ENCODE assay signal across 9 cellular contexts in the genomic region with DNA sequence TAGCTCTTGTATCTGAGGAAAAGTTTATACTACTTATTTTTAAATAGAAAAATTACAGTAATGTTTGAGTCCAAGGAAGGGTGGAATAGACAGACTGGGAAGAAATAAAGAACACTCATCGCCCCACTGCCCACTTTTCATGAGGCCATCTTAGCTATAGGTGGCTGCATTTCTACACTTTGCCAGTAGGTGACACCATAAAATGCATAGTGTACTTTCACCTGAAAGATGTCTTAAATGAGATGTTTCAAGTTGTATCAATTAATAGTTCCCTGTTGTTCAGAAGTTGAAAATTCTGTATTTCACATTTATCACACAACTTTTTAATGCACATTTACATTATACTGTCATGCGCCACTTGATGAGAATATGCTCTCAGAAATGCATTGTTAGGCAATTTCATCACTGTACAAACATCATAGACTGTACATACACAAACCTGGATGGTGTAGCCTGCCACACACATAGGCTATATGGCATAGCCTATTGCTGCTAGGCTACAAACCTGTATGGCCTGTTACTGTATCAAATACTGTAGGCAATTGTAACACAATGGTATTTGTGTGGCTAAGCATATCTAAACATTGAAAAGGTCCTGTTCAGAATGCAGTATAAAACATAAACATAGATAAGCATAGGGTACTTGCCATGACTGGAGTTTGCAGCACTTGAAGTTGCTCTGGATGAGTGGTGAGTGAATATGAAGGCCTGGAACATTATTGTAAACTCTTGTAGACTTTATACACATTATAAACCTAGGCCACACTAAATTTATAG. TPM values are rescaled to one million over a fixed set of nuclear protein-coding genes. Genes with fewer than 3 reads are reported as not detected.
DNase-seq lines count a peak whose midpoint lies in the region; ATAC-seq and TF ChIP-seq lines count a peak whose summit lies in the region.
"Had no signal": no experiment of that assay in that cellular context is flagged by ENCODE, and none has a peak within 500 bp of the region (broad histone marks: within the 10 kb centered on the region; RNA-seq: fewer than 3 reads in every experiment).

No MANE protein-coding gene starts in this region.

- no peaks in the 10 kb centered on the region for H3K36me3 ChIP-seq in left ventricle myocardium inferior

- no peaks in the 10 kb centered on the region for H3K36me3 Mint-ChIP-seq in stimulated activated effector memory CD8-positive, alpha-beta T cell treated with anti-CD3 and anti-CD28 coated beads, Interleukin-12 subunit alpha, Interleukin-12 subunit beta, amount 100 ng/mL, for 72 hours

- no peak overlapping the region for H3K4me3 Mint-ChIP-seq in stimulated activated effector memory CD8-positive, alpha-beta T cell treated with anti-CD3 and anti-CD28 coated beads, Interleukin-12 subunit alpha, Interleukin-12 subunit beta, amount 100 ng/mL, for 72 hours

- no peaks in the 10 kb centered on the region for H3K9me3 ChIP-seq in left ventricle myocardium inferior (replicated peaks)

- intact Hi-C loops in left ventricle myocardium inferior (cut with micrococcal nuclease) = loop anchor here (10.0 kb wide), 1 partner anchor 315 kb away; a partner anchor contains a TSS

- peaks cover 7% of the 10 kb centered on the region for H3K4me1 ChIP-seq in left ventricle myocardium inferior

- peak; percentile 49 for DNase-seq in DMS 273 (lab: John Stamatoyannopoulos, UW; ENCODE audit: unreplicated experiment)
- DNase-seq in DMS 273 treated with DMSO at 0.1 percent for 48 hours (lab: John Stamatoyannopoulos, UW) = no peak
- DNase-seq in SW480 (ENCODE audit: low spot score) = peak; percentile 9
- no peak for DNase-seq in left ventricle myocardium inferior
- DNase-seq in stimulated activated effector memory CD8-positive, alpha-beta T cell treated with anti-CD3 and anti-CD28 coated beads, Interleukin-12 subunit alpha, Interleukin-12 subunit beta, amount 100 ng/mL, for 72 hours (ENCODE audit: low spot score in 2 of 2) = no peak
- DNase-seq in NCI-H1436 (lab: John Stamatoyannopoulos, UW) = no peak
- no peak for DNase-seq in SKM-1 treated with dmso at 0.1 percent for 144 hours (lab: John Stamatoyannopoulos, UW; ENCODE audit: unreplicated experiment)

- H3K27ac Mint-ChIP-seq in stimulated activated effector memory CD8-positive, alpha-beta T cell treated with anti-CD3 and anti-CD28 coated beads, Interleukin-12 subunit alpha, Interleukin-12 subunit beta, amount 100 ng/mL, for 72 hours = no peak overlapping the region

- no peaks in the 10 kb centered on the region for H3K9me3 Mint-ChIP-seq in stimulated activated effector memory CD8-positive, alpha-beta T cell treated with anti-CD3 and anti-CD28 coated beads, Interleukin-12 subunit alpha, Interleukin-12 subunit beta, amount 100 ng/mL, for 72 hours

- H3K4me3 ChIP-seq in left ventricle myocardium inferior = no peak overlapping the region
- H3K4me3 ChIP-seq: skin epidermis had no signal

- ATAC-seq in HG03135 (IDR thresholded peaks at IDR 0.05; ENCODE audit: unreplicated experiment) = peak; percentile 67
- ATAC-seq in stimulated activated effector memory CD8-positive, alpha-beta T cell treated with anti-CD3 and anti-CD28 coated beads, Interleukin-12 subunit alpha, Interleukin-12 subunit beta, amount 100 ng/mL, for 72 hours = peak; percentile 51

- peak; percentile 84 for TF ChIP-seq CTCF in left ventricle myocardium inferior (IDR thresholded peaks at IDR 0.05; ENCODE audit: borderline replicate concordance)

- H3K27me3 ChIP-seq in left ventricle myocardium inferior (ENCODE audit: low read depth) = no peaks in the 10 kb centered on the region

- H3K27ac ChIP-seq in left ventricle myocardium inferior (replicated peaks) = no peak overlapping the region
- H3K27ac ChIP-seq: skin epidermis had no signal

- H3K4me1 Mint-ChIP-seq in stimulated activated effector memory CD8-positive, alpha-beta T cell treated with anti-CD3 and anti-CD28 coated beads, Interleukin-12 subunit alpha, Interleukin-12 subunit beta, amount 100 ng/mL, for 72 hours = peaks cover 29% of the 10 kb centered on the region

RNA-seq across cellular contexts. Expression of a gene that starts 27.5 kb away (rescaled TPM):
- total RNA-seq in left ventricle myocardium inferior = not detected

RNA-seq across cellular contexts. Expression of a gene that starts 50.1 kb away (rescaled TPM):
- total RNA-seq in left ventricle myocardium inferior = 0.33 TPM

RNA-seq across cellular contexts. Expression of a gene that starts 50.2 kb away (rescaled TPM):
- total RNA-seq in left ventricle myocardium inferior = 20.6 TPM

Comparison
In these comparisons a context has a peak if more than half of its experiments do, and no peak if none do; other contexts are left out.
1. DNase-seq: peak in DMS 273 (single experiment) and SW480 (single experiment); none in DMS 273 treated with DMSO at 0.1 percent for 48 hours (single experiment), left ventricle myocardium inferior (single experiment), stimulated activated effector memory CD8-positive, alpha-beta T cell treated with anti-CD3 and anti-CD28 coated beads, Interleukin-12 subunit alpha, Interleukin-12 subunit beta, amount 100 ng/mL, for 72 hours (0 of 2), NCI-H1436 (single experiment) and SKM-1 treated with dmso at 0.1 percent for 144 hours (single experiment).